9 cellular contexts compared by ENCODE assay signal in genomic region chr2:9178110-9178904, GRCh38. TPM values are rescaled to one million over a fixed set of nuclear protein-coding genes. Genes with fewer than 3 reads are reported as not detected.
DNase-seq lines count a peak whose midpoint lies in the region; ATAC-seq and TF ChIP-seq lines count a peak whose summit lies in the region.
"Had no signal": no experiment of that assay in that cellular context is flagged by ENCODE, and none has a peak within 500 bp of the region (broad histone marks: within the 10 kb centered on the region; RNA-seq: fewer than 3 reads in every experiment).

No MANE protein-coding gene starts in this region.

- H3K27ac Mint-ChIP-seq in CD14-positive monocyte = peak overlapping the region in 2 of 7 donors; percentile 40 to 68
- H3K27ac Mint-ChIP-seq in activated naive CD8-positive, alpha-beta T cell treated with anti-CD3 and anti-CD28 coated beads for 36 hours = no peak overlapping the region

- H3K4me3 ChIP-seq in brain microvascular endothelial cell (ENCODE audit: low read depth, low read length) = no peak overlapping the region
- no peak overlapping the region for H3K4me3 ChIP-seq in muscle layer of duodenum (ENCODE audit: low read depth in 1 of 2, low read length in 2 of 2)

- no peak overlapping the region for H3K4me3 Mint-ChIP-seq in CD14-positive monocyte
- H3K4me3 Mint-ChIP-seq in activated naive CD8-positive, alpha-beta T cell treated with anti-CD3 and anti-CD28 coated beads for 36 hours = no peak overlapping the region

- H3K27me3 ChIP-seq in brain microvascular endothelial cell (replicated peaks) (no peaks in the 10 kb centered on the region), muscle layer of duodenum (ENCODE audit: low read depth, low read length) (no peaks in the 10 kb centered on the region)

- H3K27me3 Mint-ChIP-seq in CD14-positive monocyte (ENCODE audit: low read depth in 3 of 3) = peaks cover 0 to 4% (median 0%) of the 10 kb centered on the region in 3 donors
- peaks cover 24% of the 10 kb centered on the region for H3K27me3 Mint-ChIP-seq in activated naive CD8-positive, alpha-beta T cell treated with anti-CD3 and anti-CD28 coated beads for 36 hours

- H3K9me3 Mint-ChIP-seq in CD14-positive monocyte = peaks cover 0 to 12% (median under 1%) of the 10 kb centered on the region in 7 donors
- H3K9me3 Mint-ChIP-seq in activated naive CD8-positive, alpha-beta T cell treated with anti-CD3 and anti-CD28 coated beads for 36 hours = peaks cover 2% of the 10 kb centered on the region

- in situ Hi-C loops in brain microvascular endothelial cell (cut with HindIII; ENCODE audit: low pct_ligation_motif_present, low sequenced_read_pairs) = no loop called here

- peaks cover 3 to 23% of the 10 kb centered on the region in 2 donors for H3K4me1 ChIP-seq in muscle layer of duodenum (ENCODE audit: control insufficient read depth in 1 of 2, insufficient read depth in 2 of 2, low read length in 2 of 2)

- H3K4me1 Mint-ChIP-seq in CD14-positive monocyte = peaks cover 47% of the 10 kb centered on the region
- no peaks in the 10 kb centered on the region for H3K4me1 Mint-ChIP-seq in activated naive CD8-positive, alpha-beta T cell treated with anti-CD3 and anti-CD28 coated beads for 36 hours

- TF ChIP-seq CTCF in CD14-positive monocyte (IDR thresholded peaks at IDR 0.05) (no peak), brain microvascular endothelial cell (IDR thresholded peaks at IDR 0.05; ENCODE audit: low read depth, low read length, missing control alignments) (no peak)

- H3K36me3 ChIP-seq in brain microvascular endothelial cell (replicated peaks) (no peaks in the 10 kb centered on the region), muscle layer of duodenum (ENCODE audit: control insufficient read depth in 1 of 2, insufficient read depth in 2 of 2, low read length in 2 of 2) (peaks cover 0 to 4% of the 10 kb centered on the region in 2 donors)

- intact Hi-C loops in CD14-positive monocyte (cut with micrococcal nuclease) = no loop called here

- ATAC-seq in HG03175 (IDR thresholded peaks at IDR 0.05; ENCODE audit: unreplicated experiment) (peak; percentile 42), HG02678 (IDR thresholded peaks at IDR 0.05; ENCODE audit: unreplicated experiment) (no peak)

- no peaks in the 10 kb centered on the region for H3K9me3 ChIP-seq in muscle layer of duodenum (ENCODE audit: control insufficient read depth in 1 of 2, low read length in 2 of 2)

- no peaks in the 10 kb centered on the region for H3K36me3 Mint-ChIP-seq in CD14-positive monocyte
- H3K36me3 Mint-ChIP-seq in activated naive CD8-positive, alpha-beta T cell treated with anti-CD3 and anti-CD28 coated beads for 36 hours = no peaks in the 10 kb centered on the region

- H3K27ac ChIP-seq in brain microvascular endothelial cell (peak overlapping the region; percentile 91), muscle layer of duodenum (ENCODE audit: low read length) (peak overlapping the region; percentile 92)

- DNase-seq in CD14-positive monocyte (ENCODE audit: low spot score) (peak; percentile 36), brain microvascular endothelial cell (peak; percentile 39), amygdala (lab: John Stamatoyannopoulos, UW) (no peak)
- DNase-seq in activated naive CD8-positive, alpha-beta T cell treated with anti-CD3 and anti-CD28 coated beads for 36 hours = no peak
- DNase-seq in activated effector memory CD4-positive, alpha-beta T cell treated with Interleukin-2 at 50 U/mL for 16 hours = no peak
- DNase-seq: effector CD4-positive, alpha-beta T cell had no signal

RNA-seq across cellular contexts. Expression of gene ASAP2, which starts 28.3 kb away (rescaled TPM):
- under 1 TPM; 0.08 to 0.20 TPM for polyA plus RNA-seq in CD14-positive monocyte
- under 1 TPM; 0.04 to 0.12 TPM for total RNA-seq in activated naive CD8-positive, alpha-beta T cell treated with anti-CD3 and anti-CD28 coated beads for 36 hours

Comparison
In these comparisons a context has a peak if more than half of its experiments do, and no peak if none do; other contexts are left out.
1. DNase-seq: peak in CD14-positive monocyte (single experiment) and brain microvascular endothelial cell (single experiment); none in activated naive CD8-positive, alpha-beta T cell treated with anti-CD3 and anti-CD28 coated beads for 36 hours (single experiment), amygdala (0 of 56) and activated effector memory CD4-positive, alpha-beta T cell treated with Interleukin-2 at 50 U/mL for 16 hours (single experiment).